In the genomic region with DNA sequence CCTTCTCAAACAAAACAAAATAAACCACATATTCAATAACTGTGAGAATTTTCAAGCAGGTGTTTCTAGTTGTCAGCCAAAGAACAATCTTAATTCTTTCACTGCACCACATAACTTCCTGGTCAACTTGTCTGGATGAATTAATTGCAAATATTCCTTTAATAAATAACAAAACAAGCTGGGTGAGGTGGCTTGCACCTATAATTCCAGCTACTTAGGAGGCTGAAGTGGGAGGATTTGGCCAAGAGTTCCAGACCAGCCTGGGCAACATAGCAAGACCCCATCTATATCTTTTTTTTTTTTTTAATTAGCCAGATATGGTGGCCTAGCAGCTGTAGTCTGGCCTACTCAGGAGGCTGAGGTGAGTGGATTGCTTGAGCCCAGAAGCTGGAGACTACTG, we compare ENCODE assay signal across 20 cellular contexts. TPM values are rescaled to one million over a fixed set of nuclear protein-coding genes. Genes with fewer than 3 reads are reported as not detected.
A peak's percentile ranks its signal among the peaks of the same experiment; 100 is the strongest.
DNase-seq lines count a peak whose midpoint lies in the region; ATAC-seq, FAIRE-seq and TF ChIP-seq lines count a peak whose summit lies in the region.
"Had no signal": no experiment of that assay in that cellular context is flagged by ENCODE, and none has a peak within 500 bp of the region (broad histone marks: within the 10 kb centered on the region; RNA-seq: fewer than 3 reads in every experiment).

No MANE protein-coding gene starts in this region.

- intact Hi-C loops in body of pancreas (cut with DNase I): no loop called here
- intact Hi-C loops in pancreas (cut with DNase I): no loop called here

- FAIRE-seq in pancreas (lab: Jason Lieb, UNC): no peak
- FAIRE-seq: G401.6, GM12892, GM19239, H54 had no signal

- POLR2A ChIA-PET in WTC11 (lab: Charles Lee): no interaction called here

- H3K27me3 ChIP-seq in body of pancreas (no peaks in the 10 kb centered on the region), pancreas (no peaks in the 10 kb centered on the region)
- H3K27me3 ChIP-seq: BLaER1 had no signal

- no peaks in the 10 kb centered on the region for H3K9me3 Mint-ChIP-seq in WTC11
- H3K9me3 Mint-ChIP-seq: CD8-positive, alpha-beta T cell had no signal

- H3K36me3 ChIP-seq in body of pancreas (replicated peaks in 1 of 2; ENCODE audit: insufficient read depth in 1 of 2, low read depth in 2 of 2) (no peaks in the 10 kb centered on the region), pancreas (no peaks in the 10 kb centered on the region)
- H3K36me3 ChIP-seq: BLaER1, HAP-1 had no signal

- no peak overlapping the region for H3K27ac Mint-ChIP-seq in WTC11
- H3K27ac Mint-ChIP-seq: B cell; CD4-positive, CD25-positive, alpha-beta regulatory T cell; CD8-positive, alpha-beta T cell had no signal

- TF ChIP-seq CTCF in WTC11 (IDR thresholded peaks at IDR 0.05) (no peak), body of pancreas (IDR thresholded peaks at IDR 0.05) (no peak), pancreas (IDR thresholded peaks at IDR 0.05) (no peak)

- no peaks in the 10 kb centered on the region for H3K9me3 ChIP-seq in body of pancreas
- H3K9me3 ChIP-seq in pancreas: no peaks in the 10 kb centered on the region
- H3K9me3 ChIP-seq: BLaER1, Caco-2, HAP-1 had no signal

- no peak overlapping the region for H3K4me3 Mint-ChIP-seq in WTC11
- H3K4me3 Mint-ChIP-seq: B cell; CD4-positive, CD25-positive, alpha-beta regulatory T cell; CD8-positive, alpha-beta T cell had no signal

- CTCF ChIA-PET in WTC11 (lab: Charles Lee): interaction anchor here (2.6 kb wide), 1 partner anchor 13 kb away, joined by 10 read pairs; no protein-coding TSS in a partner anchor

- H3K36me3 Mint-ChIP-seq in WTC11: no peaks in the 10 kb centered on the region
- H3K36me3 Mint-ChIP-seq: CD4-positive, CD25-positive, alpha-beta regulatory T cell; CD8-positive, alpha-beta T cell had no signal

- peak overlapping the region in 3 of 4 donors; percentile 27 to 59 (median 56) for H3K27ac ChIP-seq in body of pancreas
- peak overlapping the region in 2 of 4 donors; percentile 36 to 44 for H3K27ac ChIP-seq in pancreas
- H3K27ac ChIP-seq: BLaER1, C4-2B had no signal

- ATAC-seq in WTC11 (no peak), body of pancreas (peak; percentile 68), pancreas (peak; percentile 29 to 72 (median 60)), GM21526 (IDR thresholded peaks at IDR 0.05; ENCODE audit: low FRiP score, unreplicated experiment) (no peak), GM18519 (IDR thresholded peaks at IDR 0.05; ENCODE audit: low FRiP score, unreplicated experiment) (no peak)
- ATAC-seq: CD8-positive, alpha-beta T cell had no signal

- TF ChIP-seq POLR2A in body of pancreas (IDR thresholded peaks at IDR 0.05): no peak

- H3K4me1 Mint-ChIP-seq in WTC11: peaks cover 4% of the 10 kb centered on the region; the same call in 1 of the 2 replicates
- H3K4me1 Mint-ChIP-seq: B cell; CD4-positive, CD25-positive, alpha-beta regulatory T cell had no signal

- DNase-seq in WTC11 (ENCODE audit: low spot score) (no peak), body of pancreas (no peak), pancreas (no peak), NCI-H345 treated with DMSO at 0.1 percent for 48 hours (lab: John Stamatoyannopoulos, UW; ENCODE audit: unreplicated experiment) (no peak)
- DNase-seq: Caco-2; CD4-positive, CD25-positive, alpha-beta regulatory T cell; CD8-positive, alpha-beta T cell; DMS153; DND-41; GOT3 had no signal

- H3K27me3 Mint-ChIP-seq in WTC11 (ENCODE audit: low read depth): no peaks in the 10 kb centered on the region

- H3K4me3 ChIP-seq in body of pancreas (no peak overlapping the region), pancreas (no peak overlapping the region)
- H3K4me3 ChIP-seq: BLaER1, HAP-1 had no signal

- H3K4me1 ChIP-seq in body of pancreas (no peaks in the 10 kb centered on the region), pancreas (no peaks in the 10 kb centered on the region)
- H3K4me1 ChIP-seq: BLaER1, Caco-2, HAP-1 had no signal

TF ChIP-seq in WTC11, 78 proteins besides CTCF, POLR2A, EP300 and RAD21:
- TF ChIP-seq SOX15 (CRISPR knock-in tag; IDR thresholded peaks at IDR 0.05): no peak
- TF ChIP-seq ZNF121 (CRISPR knock-in tag; IDR thresholded peaks at IDR 0.05): peak; percentile 23; the same call in 1 of the 2 replicates

RNA-seq across cellular contexts. Expression of a gene that starts 17.0 kb away (rescaled TPM):
- 16.5 to 20.4 TPM (median 17.0 TPM) in 3 replicates for total RNA-seq in WTC11 (2021)
- total RNA-seq in body of pancreas: 10 to 100 TPM in 1 of 2 donors, 1 to 10 TPM in 1; 6.5 to 15.5 TPM
- 10 to 100 TPM in 1 of 6 donors, 1 to 10 TPM in 5; 5.6 to 11.6 (median 7.5) TPM for total RNA-seq in pancreas
- 1 to 10 TPM; 1.9 to 3.4 TPM for polyA plus RNA-seq in pancreas

RNA-seq across cellular contexts. Expression of a gene that starts 57.0 kb away (rescaled TPM):
- total RNA-seq in WTC11 (2021): 15.3 to 17.1 TPM (median 16.8 TPM) in 3 replicates
- total RNA-seq in body of pancreas: 10 to 100 TPM; 10.9 to 15.3 TPM
- total RNA-seq in pancreas: 10 to 100 TPM; 16.9 to 29.6 (median 19.0) TPM
- 1 to 10 TPM; 4.0 to 7.2 TPM for polyA plus RNA-seq in pancreas

Comparison
In these comparisons a context has a peak if more than half of its experiments do, and no peak if none do; other contexts are left out.
1. ATAC-seq: peak in body of pancreas (single experiment) and pancreas (4 of 4); none in WTC11 (single experiment), GM21526 (single experiment) and GM18519 (single experiment).